8 cellular contexts compared by ENCODE assay signal in the genomic region with DNA sequence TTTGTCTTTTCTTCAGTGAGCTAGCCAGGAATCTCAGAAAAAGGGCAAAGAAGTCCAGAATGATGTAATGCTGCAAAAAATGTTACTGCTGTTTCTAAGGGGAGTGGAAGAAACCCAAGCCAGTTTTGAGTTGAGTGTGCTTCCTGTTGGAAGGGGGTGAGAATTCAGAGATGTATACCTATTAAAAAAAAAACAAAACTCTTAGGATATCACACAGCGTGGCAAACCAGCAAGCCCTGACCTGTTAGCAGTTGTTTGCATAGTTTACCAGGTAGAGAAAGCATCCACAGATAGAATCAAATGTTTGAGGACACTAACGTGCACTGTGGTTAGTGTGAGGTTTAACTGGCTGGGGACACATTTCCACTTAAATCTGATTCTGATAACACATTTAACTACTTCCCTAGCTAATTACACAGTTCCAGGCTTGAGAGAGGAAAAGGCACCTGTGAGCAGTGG. TPM values are rescaled to one million over a fixed set of nuclear protein-coding genes. Genes with fewer than 3 reads are reported as not detected.
DNase-seq lines count a peak whose midpoint lies in the region; ATAC-seq and TF ChIP-seq lines count a peak whose summit lies in the region.

No MANE protein-coding gene starts in this region.

- no peak for TF ChIP-seq CTCF in GM06990 (IDR thresholded peaks at IDR 0.05; ENCODE audit: insufficient read depth, low read length, poor library complexity, severe bottlenecking)
- no peak for TF ChIP-seq CTCF in fibroblast of the aortic adventitia (IDR thresholded peaks at IDR 0.05; ENCODE audit: insufficient read depth, low read length)

- no peak overlapping the region for H3K4me3 ChIP-seq in GM06990 (replicated peaks; ENCODE audit: low read depth, low read length)
- no peak overlapping the region for H3K4me3 ChIP-seq in fibroblast of the aortic adventitia (ENCODE audit: low read depth, low read length)

- H3K27me3 ChIP-seq in GM06990 (replicated peaks; ENCODE audit: control insufficient read depth, insufficient read depth, low read length), result no peaks in the 10 kb centered on the region

- no peaks in the 10 kb centered on the region for H3K36me3 ChIP-seq in GM06990 (ENCODE audit: control insufficient read depth, insufficient read depth, low read length)

- ATAC-seq in GM21528 (IDR thresholded peaks at IDR 0.05; ENCODE audit: low FRiP score, unreplicated experiment) (peak; percentile 62), HG03575 (IDR thresholded peaks at IDR 0.05; ENCODE audit: extremely low read depth, insufficient number of reproducible peaks, low FRiP score, unreplicated experiment) (peak; percentile 32)

- DNase-seq in GM06990 (ENCODE audit: extremely low read depth, insufficient read length), result peak; percentile 55
- DNase-seq in fibroblast of the aortic adventitia (ENCODE audit: low read depth), result peak; percentile 78
- DNase-seq in inferior parietal cortex (ENCODE audit: extremely low spot score), result no peak
- DNase-seq in foreskin melanocyte, result no peak
- no peak for DNase-seq in stimulated activated CD4-positive, alpha-beta T cell treated with anti-CD3 and anti-CD28 coated beads, Interleukin-2, amount 100 ng/mL, for 24 hours
- DNase-seq in NCI-H1048 (lab: John Stamatoyannopoulos, UW), result no peak

RNA-seq across cellular contexts. Expression of gene BASP1, which starts 11.4 kb away (rescaled TPM):
- total RNA-seq in fibroblast of the aortic adventitia (ENCODE audit: low replicate concordance), result 18.5 and 50.7 TPM in 2 replicates

Comparison
In these comparisons a context has a peak if more than half of its experiments do, and no peak if none do; other contexts are left out.
1. DNase-seq: peak in GM06990 (single experiment) and fibroblast of the aortic adventitia (single experiment); none in inferior parietal cortex (single experiment), foreskin melanocyte (single experiment), stimulated activated CD4-positive, alpha-beta T cell treated with anti-CD3 and anti-CD28 coated beads, Interleukin-2, amount 100 ng/mL, for 24 hours (0 of 2) and NCI-H1048 (single experiment).